ENCODE assay signal across 1 cellular context in the genomic region with DNA sequence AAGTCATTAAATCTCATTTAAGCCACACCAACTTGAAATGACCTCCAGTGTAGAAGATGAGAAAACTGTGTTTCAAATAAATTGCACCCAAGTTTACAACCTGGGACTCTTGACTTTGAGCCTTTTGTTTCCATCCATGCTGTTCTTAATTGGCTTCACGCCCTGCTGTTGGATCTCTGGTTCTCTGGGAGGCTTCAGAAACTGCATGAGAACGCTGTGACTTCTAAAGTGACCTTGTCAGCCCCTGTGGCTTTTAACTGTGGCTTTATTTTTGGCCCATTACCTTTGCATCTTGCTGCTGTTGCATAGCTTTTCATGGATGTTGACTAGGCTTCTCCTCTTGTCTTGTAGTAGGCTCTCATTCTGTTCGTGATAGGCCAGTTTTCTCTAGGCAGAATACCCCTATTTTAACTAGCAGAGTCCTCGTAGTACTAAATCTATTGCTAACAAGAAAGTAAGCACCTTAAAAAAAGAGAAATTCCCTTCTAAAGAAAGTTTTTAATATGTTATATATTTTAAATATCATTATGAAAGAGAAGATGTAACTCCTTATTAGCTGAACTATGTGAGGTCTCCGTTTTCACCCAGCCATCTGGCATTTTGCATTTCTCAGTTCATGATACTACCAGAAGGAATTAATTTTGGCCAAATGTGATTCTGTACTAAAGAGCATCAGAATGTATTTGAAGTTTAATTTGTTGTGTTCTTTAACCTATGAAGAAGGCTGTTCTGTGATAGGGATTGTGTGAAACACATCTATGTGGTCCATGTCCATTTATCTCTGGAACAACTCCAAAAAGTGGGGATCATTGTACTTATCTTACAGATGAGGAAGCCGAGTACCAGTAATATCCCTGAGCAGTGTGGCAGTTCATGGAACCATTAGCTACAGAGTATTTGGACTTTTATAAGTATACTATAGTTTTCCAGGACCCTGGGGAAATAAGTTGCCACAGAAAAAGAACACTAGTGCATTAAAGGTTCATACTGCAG.
TF ChIP-seq lines count a peak whose summit lies in the region.

No MANE protein-coding gene starts in this region.

TF ChIP-seq in GM23338, 12 proteins besides CTCF, POLR2A, EP300 and RAD21 (continued from another document):
- TF ChIP-seq, protein P1, sequence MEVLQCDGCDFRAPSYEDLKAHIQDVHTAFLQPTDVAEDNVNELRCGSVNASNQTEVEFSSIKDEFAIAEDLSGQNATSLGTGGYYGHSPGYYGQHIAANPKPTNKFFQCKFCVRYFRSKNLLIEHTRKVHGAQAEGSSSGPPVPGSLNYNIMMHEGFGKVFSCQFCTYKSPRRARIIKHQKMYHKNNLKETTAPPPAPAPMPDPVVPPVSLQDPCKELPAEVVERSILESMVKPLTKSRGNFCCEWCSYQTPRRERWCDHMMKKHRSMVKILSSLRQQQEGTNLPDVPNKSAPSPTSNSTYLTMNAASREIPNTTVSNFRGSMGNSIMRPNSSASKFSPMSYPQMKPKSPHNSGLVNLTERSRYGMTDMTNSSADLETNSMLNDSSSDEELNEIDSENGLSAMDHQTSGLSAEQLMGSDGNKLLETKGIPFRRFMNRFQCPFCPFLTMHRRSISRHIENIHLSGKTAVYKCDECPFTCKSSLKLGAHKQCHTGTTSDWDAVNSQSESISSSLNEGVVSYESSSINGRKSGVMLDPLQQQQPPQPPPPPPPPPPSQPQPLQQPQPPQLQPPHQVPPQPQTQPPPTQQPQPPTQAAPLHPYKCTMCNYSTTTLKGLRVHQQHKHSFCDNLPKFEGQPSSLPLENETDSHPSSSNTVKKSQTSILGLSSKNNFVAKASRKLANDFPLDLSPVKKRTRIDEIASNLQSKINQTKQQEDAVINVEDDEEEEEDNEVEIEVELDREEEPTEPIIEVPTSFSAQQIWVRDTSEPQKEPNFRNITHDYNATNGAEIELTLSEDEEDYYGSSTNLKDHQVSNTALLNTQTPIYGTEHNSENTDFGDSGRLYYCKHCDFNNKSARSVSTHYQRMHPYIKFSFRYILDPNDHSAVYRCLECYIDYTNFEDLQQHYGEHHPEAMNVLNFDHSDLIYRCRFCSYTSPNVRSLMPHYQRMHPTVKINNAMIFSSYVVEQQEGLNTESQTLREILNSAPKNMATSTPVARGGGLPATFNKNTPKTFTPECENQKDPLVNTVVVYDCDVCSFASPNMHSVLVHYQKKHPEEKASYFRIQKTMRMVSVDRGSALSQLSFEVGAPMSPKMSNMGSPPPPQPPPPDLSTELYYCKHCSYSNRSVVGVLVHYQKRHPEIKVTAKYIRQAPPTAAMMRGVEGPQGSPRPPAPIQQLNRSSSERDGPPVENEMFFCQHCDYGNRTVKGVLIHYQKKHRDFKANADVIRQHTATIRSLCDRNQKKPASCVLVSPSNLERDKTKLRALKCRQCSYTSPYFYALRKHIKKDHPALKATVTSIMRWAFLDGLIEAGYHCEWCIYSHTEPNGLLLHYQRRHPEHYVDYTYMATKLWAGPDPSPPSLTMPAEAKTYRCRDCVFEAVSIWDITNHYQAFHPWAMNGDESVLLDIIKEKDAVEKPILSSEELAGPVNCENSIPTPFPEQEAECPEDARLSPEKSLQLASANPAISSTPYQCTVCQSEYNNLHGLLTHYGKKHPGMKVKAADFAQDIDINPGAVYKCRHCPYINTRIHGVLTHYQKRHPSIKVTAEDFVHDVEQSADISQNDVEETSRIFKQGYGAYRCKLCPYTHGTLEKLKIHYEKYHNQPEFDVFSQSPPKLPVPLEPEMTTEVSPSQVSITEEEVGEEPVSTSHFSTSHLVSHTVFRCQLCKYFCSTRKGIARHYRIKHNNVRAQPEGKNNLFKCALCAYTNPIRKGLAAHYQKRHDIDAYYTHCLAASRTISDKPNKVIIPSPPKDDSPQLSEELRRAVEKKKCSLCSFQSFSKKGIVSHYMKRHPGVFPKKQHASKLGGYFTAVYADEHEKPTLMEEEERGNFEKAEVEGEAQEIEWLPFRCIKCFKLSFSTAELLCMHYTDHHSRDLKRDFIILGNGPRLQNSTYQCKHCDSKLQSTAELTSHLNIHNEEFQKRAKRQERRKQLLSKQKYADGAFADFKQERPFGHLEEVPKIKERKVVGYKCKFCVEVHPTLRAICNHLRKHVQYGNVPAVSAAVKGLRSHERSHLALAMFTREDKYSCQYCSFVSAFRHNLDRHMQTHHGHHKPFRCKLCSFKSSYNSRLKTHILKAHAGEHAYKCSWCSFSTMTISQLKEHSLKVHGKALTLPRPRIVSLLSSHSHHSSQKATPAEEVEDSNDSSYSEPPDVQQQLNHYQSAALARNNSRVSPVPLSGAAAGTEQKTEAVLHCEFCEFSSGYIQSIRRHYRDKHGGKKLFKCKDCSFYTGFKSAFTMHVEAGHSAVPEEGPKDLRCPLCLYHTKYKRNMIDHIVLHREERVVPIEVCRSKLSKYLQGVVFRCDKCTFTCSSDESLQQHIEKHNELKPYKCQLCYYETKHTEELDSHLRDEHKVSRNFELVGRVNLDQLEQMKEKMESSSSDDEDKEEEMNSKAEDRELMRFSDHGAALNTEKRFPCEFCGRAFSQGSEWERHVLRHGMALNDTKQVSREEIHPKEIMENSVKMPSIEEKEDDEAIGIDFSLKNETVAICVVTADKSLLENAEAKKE (CRISPR knock-in tag; IDR thresholded peaks at IDR 0.05), result no peak
- no peak for TF ChIP-seq POLR2AphosphoS5 (IDR thresholded peaks at IDR 0.05; ENCODE audit: low read depth)
